ENCODE assay signal across 30 cellular contexts in the genomic region with DNA sequence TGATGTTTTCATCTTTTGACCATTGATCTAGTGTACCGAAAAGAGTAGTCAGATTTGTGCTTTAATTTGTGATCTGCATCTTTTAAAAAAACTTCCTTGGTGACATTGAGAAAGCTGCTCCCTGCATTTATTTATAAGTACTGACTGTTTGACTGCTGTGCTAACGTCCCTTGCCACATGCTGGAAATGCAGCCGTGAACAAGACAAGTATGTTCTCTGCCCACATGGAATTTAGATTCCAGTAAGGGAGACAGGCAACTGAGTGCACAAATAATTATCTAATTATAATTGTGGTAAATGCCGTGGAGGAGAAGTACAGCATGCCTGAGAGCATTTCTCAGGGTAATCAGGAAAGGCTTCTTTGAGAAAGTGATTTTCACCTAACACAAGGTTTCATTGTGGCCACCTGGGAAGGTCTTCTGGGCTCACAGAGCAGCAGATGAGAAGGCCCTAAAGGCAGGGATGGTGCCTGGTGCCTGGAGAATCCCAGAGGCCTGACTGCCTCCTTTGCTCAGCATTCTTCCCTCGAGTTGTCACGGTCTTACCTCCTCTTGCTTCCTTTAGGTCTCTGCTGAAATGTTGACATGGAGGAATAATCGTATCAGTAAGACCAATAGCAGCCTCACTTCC. TPM values are rescaled to one million over a fixed set of nuclear protein-coding genes. Genes with fewer than 3 reads are reported as not detected.
DNase-seq lines count a peak whose midpoint lies in the region; ATAC-seq and TF ChIP-seq lines count a peak whose summit lies in the region.
"Had no signal": no experiment of that assay in that cellular context is flagged by ENCODE, and none has a peak within 500 bp of the region (broad histone marks: within the 10 kb centered on the region; RNA-seq: fewer than 3 reads in every experiment).

No MANE protein-coding gene starts in this region.

- ATAC-seq in heart right ventricle (peak in 7 of 8 donors; percentile 65 to 85 (median 78)), left ventricle myocardium superior (peak; percentile 72), GM21825 (IDR thresholded peaks at IDR 0.05; ENCODE audit: unreplicated experiment) (no peak), HG03095 (IDR thresholded peaks at IDR 0.05; ENCODE audit: unreplicated experiment) (no peak)
- ATAC-seq: left colon; natural killer cell treated with Interleukin-12 subunit alpha and Interleukin-12 subunit beta and Interleukin-15 and Interleukin-18, amount 100 ng/mL, for 72 hours; SK-N-SH treated with all-trans-retinoic acid at 6 μM for 48 hours had no signal

- H3K27me3 Mint-ChIP-seq in nephron progenitor cell (ENCODE audit: low read depth, poor library complexity), result no peaks in the 10 kb centered on the region
- H3K27me3 Mint-ChIP-seq in Calu3 (ENCODE audit: unreplicated experiment), result no peaks in the 10 kb centered on the region
- H3K27me3 Mint-ChIP-seq: natural killer cell treated with Interleukin-12 subunit alpha and Interleukin-12 subunit beta and Interleukin-15 and Interleukin-18, amount 100 ng/mL, for 72 hours had no signal

- H3K27ac ChIP-seq in heart right ventricle, result peak overlapping the region in 9 of 10 donors; percentile 20 to 68 (median 55)
- H3K27ac ChIP-seq: adrenal gland, BLaER1, colonic mucosa, ovary, upper lobe of left lung had no signal

- peaks cover 44% of the 10 kb centered on the region for H3K36me3 Mint-ChIP-seq in nephron progenitor cell (ENCODE audit: low read depth)
- no peaks in the 10 kb centered on the region for H3K36me3 Mint-ChIP-seq in Calu3 (ENCODE audit: insufficient read depth, unreplicated experiment)

- no peaks in the 10 kb centered on the region for H3K27me3 ChIP-seq in heart right ventricle
- H3K27me3 ChIP-seq: adrenal gland, BLaER1, colonic mucosa, ovary, upper lobe of left lung had no signal

- no peak overlapping the region for H3K4me3 Mint-ChIP-seq in nephron progenitor cell
- H3K4me3 Mint-ChIP-seq in Calu3 (ENCODE audit: low read depth, unreplicated experiment), result no peak overlapping the region
- H3K4me3 Mint-ChIP-seq: natural killer cell treated with Interleukin-12 subunit alpha and Interleukin-12 subunit beta and Interleukin-15 and Interleukin-18, amount 100 ng/mL, for 72 hours had no signal

- intact Hi-C loops in heart right ventricle (cut with DNase I), result loop anchor here in 1 of 10 donors (5.0 kb wide), 1 partner anchor 34 kb away; no protein-coding TSS in a partner anchor
- intact Hi-C loops in cardiac septum (cut with DNase I), result no loop called here
- intact Hi-C loops in left ventricle myocardium superior (cut with micrococcal nuclease), result no loop called here
- intact Hi-C loops in Calu3 (cut with micrococcal nuclease; ENCODE audit: unreplicated experiment), result loop anchor here (5.0 kb wide), 1 partner anchor 434 kb away; no protein-coding TSS in a partner anchor

- H3K27ac Mint-ChIP-seq in nephron progenitor cell, result peak overlapping the region; percentile 58
- no peak overlapping the region for H3K27ac Mint-ChIP-seq in Calu3 (ENCODE audit: unreplicated experiment)
- H3K27ac Mint-ChIP-seq: natural killer cell treated with Interleukin-12 subunit alpha and Interleukin-12 subunit beta and Interleukin-15 and Interleukin-18, amount 100 ng/mL, for 72 hours had no signal

- TF ChIP-seq CTCF in heart right ventricle (IDR thresholded peaks at IDR 0.05) (no peak), nephron progenitor cell (IDR thresholded peaks at IDR 0.05) (no peak), Calu3 (IDR thresholded peaks at IDR 0.05; ENCODE audit: unreplicated experiment) (no peak)

- H3K9me3 Mint-ChIP-seq in nephron progenitor cell, result peaks cover 7% of the 10 kb centered on the region
- no peaks in the 10 kb centered on the region for H3K9me3 Mint-ChIP-seq in Calu3 (ENCODE audit: low read depth, unreplicated experiment)
- H3K9me3 Mint-ChIP-seq: natural killer cell treated with Interleukin-12 subunit alpha and Interleukin-12 subunit beta and Interleukin-15 and Interleukin-18, amount 100 ng/mL, for 72 hours had no signal

- peaks cover 0 to 60% (median 7%) of the 10 kb centered on the region in 9 donors for H3K36me3 ChIP-seq in heart right ventricle
- H3K36me3 ChIP-seq: adrenal gland, colonic mucosa, ovary had no signal

- DNase-seq in heart right ventricle (no peak), cardiac septum (ENCODE audit: low spot score) (no peak), left ventricle myocardium superior (no peak), nephron progenitor cell (no peak), CD1c-positive myeloid dendritic cell (ENCODE audit: extremely low spot score) (no peak), Calu3 (no peak)
- DNase-seq: activated CD4-positive, alpha-beta T cell treated with anti-CD3 and anti-CD28 coated beads for 4 hours; activated naive CD4-positive, alpha-beta T cell; activated T-cell treated with anti-CD3 and anti-CD28 coated beads, Interleukin-2, amount 50 U/mL, for 48 hours; adrenal gland; colonic mucosa; HCEC 1CT; Karpas-422; left colon; NCI-H187; NCI-H2171 treated with DMSO at 0.1 percent for 48 hours; ovary; RPMI8226; stimulated activated CD8-positive, alpha-beta memory T cell treated with anti-CD3 and anti-CD28 coated beads, Interleukin-4, amount 100 ng/mL, for 48 hours; T-helper 2 cell; upper lobe of left lung had no signal

- BruUV-seq in Calu3 (replicated peaks; lab: Mats Ljungman, UMichigan), result no TSS peak

- CTCF ChIA-PET in Calu3 (lab: Charles Lee), result no interaction called here

- 63 to 68% methylated on average over 7 of the region's 7 CpGs for WGBS in heart right ventricle, 2 donors

- peaks cover 2 to 36% (median 12%) of the 10 kb centered on the region in 9 donors for H3K4me1 ChIP-seq in heart right ventricle
- H3K4me1 ChIP-seq: BLaER1, colonic mucosa, upper lobe of left lung had no signal

- no peaks in the 10 kb centered on the region for H3K9me3 ChIP-seq in heart right ventricle
- H3K9me3 ChIP-seq: adrenal gland, colonic mucosa, ovary, upper lobe of left lung had no signal

- H3K4me1 Mint-ChIP-seq in nephron progenitor cell (peaks cover 20% of the 10 kb centered on the region), Calu3 (ENCODE audit: low read depth, unreplicated experiment) (no peaks in the 10 kb centered on the region)

- H3K4me3 ChIP-seq in heart right ventricle, result no peak overlapping the region
- H3K4me3 ChIP-seq: adrenal gland, BLaER1, colonic mucosa, ovary, upper lobe of left lung had no signal

RNA-seq across cellular contexts. Expression of gene PTTG2, which starts 55.8 kb away (rescaled TPM):
- total RNA-seq in heart right ventricle (1 to 10 TPM in 1 of 10 donors, under 1 TPM in 7, not detected in 2; 0.55 to 1.0 (median 0.87) TPM), cardiac septum (1.1 TPM), left ventricle myocardium superior (1.0 TPM), Calu3 (2022) (not detected in 2 replicates)
- polyA plus RNA-seq in heart right ventricle, result 1 to 10 TPM; 1.2 to 1.6 TPM
- total RNA-seq: A172, bronchial epithelial cell, fibroblast of lung, mesenteric fat pad had no signal
- polyA plus RNA-seq: fibroblast of lung had no signal

Comparison
In these comparisons a context has a peak if more than half of its experiments do, and no peak if none do; other contexts are left out.
1. ATAC-seq: peak in heart right ventricle (7 of 8) and left ventricle myocardium superior (single experiment); none in GM21825 (single experiment) and HG03095 (single experiment).